ENCODE assay signal across 29 cellular contexts in the genomic region with DNA sequence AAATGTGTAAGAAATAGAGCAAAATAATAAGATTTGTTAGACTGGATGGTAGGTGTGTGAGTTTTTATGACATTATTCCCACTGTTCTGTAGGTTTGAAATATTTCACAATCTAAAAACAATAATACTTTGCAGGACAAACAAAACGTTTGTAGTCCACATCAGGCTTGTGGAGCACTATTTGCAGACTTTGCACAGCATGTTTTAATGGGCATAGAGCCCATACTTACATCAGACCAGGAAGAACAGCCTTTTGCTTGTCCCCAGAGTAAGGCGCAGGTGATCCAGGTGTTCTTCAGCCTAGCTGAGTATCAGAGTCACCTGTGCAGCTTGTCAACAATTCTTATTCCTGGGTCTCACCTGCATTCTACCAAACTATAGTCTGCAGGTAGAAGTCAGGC. TPM values are rescaled to one million over a fixed set of nuclear protein-coding genes. Genes with fewer than 3 reads are reported as not detected.
DNase-seq lines count a peak whose midpoint lies in the region; ATAC-seq and TF ChIP-seq lines count a peak whose summit lies in the region.
"Had no signal": no experiment of that assay in that cellular context is flagged by ENCODE, and none has a peak within 500 bp of the region (broad histone marks: within the 10 kb centered on the region; RNA-seq: fewer than 3 reads in every experiment).

No MANE protein-coding gene starts in this region.

- DNase-seq in DMS53 treated with DMSO at 0.1 percent for 48 hours (lab: John Stamatoyannopoulos, UW; ENCODE audit: unreplicated experiment) (peak; percentile 95), NCI-H2196 (lab: John Stamatoyannopoulos, UW; ENCODE audit: unreplicated experiment) (peak; percentile 50), HuH-7.5 (ENCODE audit: low spot score) (no peak), natural killer cell (no peak), caudate nucleus (lab: John Stamatoyannopoulos, UW) (no peak)
- DNase-seq: activated CD4-positive, alpha-beta T cell treated with anti-CD3 and anti-CD28 coated beads, Interleukin-2, amount 50 U/mL, for 4 hours; activated CD4-positive, CD25-positive, alpha-beta regulatory T cell; activated CD8-positive, alpha-beta memory T cell treated with anti-CD3 and anti-CD28 coated beads, Interleukin-2, amount 50 U/mL, for 4 hours; activated naive CD8-positive, alpha-beta T cell treated with anti-CD3 and anti-CD28 coated beads for 36 hours; GM23248; mesenchymal stem cell; MG63; NCI-H1436; NCI-H2171 treated with DMSO at 0.1 percent for 48 hours; PC-3; SHP77; stimulated activated CD4-positive, alpha-beta T cell treated with anti-CD3 and anti-CD28 coated beads, Interleukin-12 subunit alpha, Interleukin-12 subunit beta, amount 100 ng/mL, for 4 hours; stimulated activated CD4-positive, alpha-beta T cell treated with anti-CD3 and anti-CD28 coated beads, Interleukin-4, amount 100 ng/mL, for 24 hours; stimulated activated naive B cell treated with anti-CD40 and anti-IgM and Interleukin-4, amounts not matched to agents 10 μg/mL and 1 μg/mL and 100 μg/mL, for 72 hours; T1000 had no signal

- peaks cover 2 to 8% of the 10 kb centered on the region in 2 donors for H3K4me1 ChIP-seq in mucosa of rectum (ENCODE audit: control insufficient read depth in 2 of 2, insufficient read depth in 2 of 2, low read length in 2 of 2)
- H3K4me1 ChIP-seq: right atrium auricular region had no signal

- ATAC-seq in esophagus mucosa (peak; percentile 76), GM18873 (IDR thresholded peaks at IDR 0.05; ENCODE audit: low FRiP score, unreplicated experiment) (no peak), natural killer cell (no peak)
- ATAC-seq: K562; natural killer cell treated with Interleukin-12 subunit alpha and Interleukin-12 subunit beta and Interleukin-15 and Interleukin-18, amount 100 ng/mL, for 72 hours; PC-3; stimulated activated naive B cell treated with anti-CD40 and anti-IgM and Interleukin-4, amounts not matched to agents 10 μg/mL and 1 μg/mL and 100 μg/mL, for 72 hours had no signal

- no peak overlapping the region for H3K27ac Mint-ChIP-seq in natural killer cell
- H3K27ac Mint-ChIP-seq: activated naive CD8-positive, alpha-beta T cell treated with anti-CD3 and anti-CD28 coated beads for 36 hours; activated T-helper 2 cell treated with anti-CD3 and anti-CD28 coated beads, Interferon-gamma antibody, Interleukin-2, Interleukin-4, amounts not matched to agents 10 μg/mL and 5 μg/mL and 100 μg/mL, durations not matched to agents 14 hours and 24 hours and 36 hours; CD14-positive monocyte; natural killer cell treated with Interleukin-12 subunit alpha and Interleukin-12 subunit beta and Interleukin-15 and Interleukin-18, amount 100 ng/mL, for 72 hours; stimulated activated naive B cell treated with anti-CD40 and anti-IgM and Interleukin-4, amounts not matched to agents 10 μg/mL and 1 μg/mL and 100 μg/mL, for 72 hours had no signal

- no peak overlapping the region for H3K4me3 Mint-ChIP-seq in natural killer cell
- H3K4me3 Mint-ChIP-seq: activated naive CD8-positive, alpha-beta T cell treated with anti-CD3 and anti-CD28 coated beads for 36 hours; CD14-positive monocyte; natural killer cell treated with Interleukin-12 subunit alpha and Interleukin-12 subunit beta and Interleukin-15 and Interleukin-18, amount 100 ng/mL, for 72 hours; stimulated activated naive B cell treated with anti-CD40 and anti-IgM and Interleukin-4, amounts not matched to agents 10 μg/mL and 1 μg/mL and 100 μg/mL, for 72 hours had no signal

- TF ChIP-seq CTCF in natural killer cell (IDR thresholded peaks at IDR 0.05), result no peak

- peak overlapping the region; percentile 53 to 58 for H3K27ac ChIP-seq in mucosa of rectum (ENCODE audit: low read depth in 2 of 2, low read length in 2 of 2)
- no peak overlapping the region for H3K27ac ChIP-seq in caudate nucleus (ENCODE audit: low read depth, low read length)
- H3K27ac ChIP-seq: GM23248, right atrium auricular region, thoracic aorta had no signal

- peaks cover 2 to 3% of the 10 kb centered on the region in 2 donors for H3K9me3 ChIP-seq in mucosa of rectum (ENCODE audit: control insufficient read depth in 2 of 2, low read length in 2 of 2)

- H3K9me3 Mint-ChIP-seq in natural killer cell, result peaks cover 2% of the 10 kb centered on the region in 2 donors

- H3K36me3 ChIP-seq in mucosa of rectum (ENCODE audit: control insufficient read depth in 2 of 2, insufficient read depth in 2 of 2, low read length in 2 of 2), result no peaks in the 10 kb centered on the region
- H3K36me3 ChIP-seq: MG63, right atrium auricular region, thoracic aorta had no signal

- peaks cover 27 to 34% of the 10 kb centered on the region in 2 donors for H3K4me1 Mint-ChIP-seq in natural killer cell
- H3K4me1 Mint-ChIP-seq: activated naive CD8-positive, alpha-beta T cell treated with anti-CD3 and anti-CD28 coated beads for 36 hours; CD14-positive monocyte had no signal

- H3K36me3 Mint-ChIP-seq in natural killer cell, result peaks cover 15% of the 10 kb centered on the region
- H3K36me3 Mint-ChIP-seq: CD14-positive monocyte had no signal

- H3K27me3 ChIP-seq in mucosa of rectum (ENCODE audit: control insufficient read depth in 2 of 2, insufficient read depth in 2 of 2, low read length in 2 of 2), result no peaks in the 10 kb centered on the region
- H3K27me3 ChIP-seq: MG63, right atrium auricular region had no signal

- no peaks in the 10 kb centered on the region for H3K27me3 Mint-ChIP-seq in natural killer cell (ENCODE audit: low read depth in 2 of 2)
- H3K27me3 Mint-ChIP-seq: natural killer cell treated with Interleukin-12 subunit alpha and Interleukin-12 subunit beta and Interleukin-15 and Interleukin-18, amount 100 ng/mL, for 72 hours; stimulated activated naive B cell treated with anti-CD40 and anti-IgM and Interleukin-4, amounts not matched to agents 10 μg/mL and 1 μg/mL and 100 μg/mL, for 72 hours had no signal

- intact Hi-C loops in natural killer cell (cut with micrococcal nuclease), result no loop called here

- peak overlapping the region in 1 of 2 donors; percentile 40 for H3K9ac ChIP-seq in mucosa of rectum (ENCODE audit: low read depth in 1 of 2, low read length in 2 of 2)
- H3K9ac ChIP-seq: GM23248 had no signal

- H3K4me3 ChIP-seq in mucosa of rectum (ENCODE audit: low read length in 2 of 2), result no peak overlapping the region
- H3K4me3 ChIP-seq: GM23248, K562, MG63, right atrium auricular region, thoracic aorta had no signal

RNA-seq across cellular contexts. Expression of gene STK39, which starts 9.1 kb away (rescaled TPM):
- total RNA-seq in esophagus mucosa (29.6 TPM), natural killer cell (10 to 100 TPM; 53.3 to 79.3 (median 66.6) TPM)

Comparison
In these comparisons a context has a peak if more than half of its experiments do, and no peak if none do; other contexts are left out.
1. DNase-seq: peak in DMS53 treated with DMSO at 0.1 percent for 48 hours (single experiment) and NCI-H2196 (single experiment); none in HuH-7.5 (single experiment), natural killer cell (single experiment) and caudate nucleus (0 of 61).